Comparison of ENCODE assay signal across 9 cellular contexts in the genomic region with DNA sequence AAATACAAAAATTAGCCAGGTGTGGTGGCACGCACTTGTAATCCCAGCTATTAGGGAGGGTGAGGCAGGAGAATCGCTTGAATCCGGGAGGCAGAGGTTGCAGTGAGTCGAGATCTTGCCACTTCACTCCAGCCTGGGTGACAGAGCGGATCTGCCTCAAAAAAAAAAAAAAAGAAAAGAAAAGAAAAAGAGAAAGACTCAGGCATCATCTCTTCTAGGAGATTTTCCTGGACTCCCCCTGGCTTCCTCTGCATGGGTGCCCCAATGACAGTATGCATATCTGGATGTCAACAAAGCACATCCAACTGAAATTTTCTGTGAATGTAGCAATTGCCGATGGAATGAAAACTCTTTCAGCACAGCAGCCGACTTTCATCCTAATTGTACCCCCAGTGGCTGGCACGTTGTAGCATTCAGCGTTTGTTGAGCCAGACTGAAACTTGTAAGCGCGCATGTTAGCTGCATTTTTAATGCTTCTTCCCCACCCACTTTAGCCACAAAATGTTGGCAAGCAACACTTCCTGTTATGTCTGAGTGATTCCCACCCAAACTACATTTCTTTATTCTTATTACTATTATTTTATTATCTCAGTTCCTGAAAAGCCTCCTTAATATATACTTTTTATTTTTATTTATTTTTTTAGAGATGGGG.
DNase-seq lines count a peak whose midpoint lies in the region; ATAC-seq and TF ChIP-seq lines count a peak whose summit lies in the region.
"Had no signal": no experiment of that assay in that cellular context is flagged by ENCODE, and none has a peak within 500 bp of the region (broad histone marks: within the 10 kb centered on the region; RNA-seq: fewer than 3 reads in every experiment).

No MANE protein-coding gene starts in this region.

- WGBS in gastroesophageal sphincter (ENCODE audit: low coverage in 1 of 2), 2 donors, result 48 to 72% methylated on average over 4 to 11 of the region's 11 CpGs

- TF ChIP-seq CTCF in upper lobe of right lung (IDR thresholded peaks at IDR 0.05) (no peak), gastroesophageal sphincter (IDR thresholded peaks at IDR 0.05) (no peak)

- H3K27me3 ChIP-seq in upper lobe of right lung (no peaks in the 10 kb centered on the region), gastroesophageal sphincter (no peaks in the 10 kb centered on the region)

- no peaks in the 10 kb centered on the region for H3K36me3 ChIP-seq in SK-N-MC (ENCODE audit: insufficient read depth, low read length)
- no peaks in the 10 kb centered on the region for H3K36me3 ChIP-seq in upper lobe of right lung
- no peaks in the 10 kb centered on the region for H3K36me3 ChIP-seq in gastroesophageal sphincter

- no peaks in the 10 kb centered on the region for H3K27me3 Mint-ChIP-seq in central memory CD8-positive, alpha-beta T cell

- no peak for TF ChIP-seq POLR2A in gastroesophageal sphincter (IDR thresholded peaks at IDR 0.05)

- intact Hi-C loops in left ventricle myocardium superior (cut with micrococcal nuclease) (no loop called here), cardiac septum (cut with DNase I) (no loop called here), upper lobe of right lung (cut with DNase I) (no loop called here)

- no peak for TF ChIP-seq EP300 in gastroesophageal sphincter (IDR thresholded peaks at IDR 0.05)

- H3K4me1 ChIP-seq in upper lobe of right lung (peaks cover 7% of the 10 kb centered on the region), gastroesophageal sphincter (no peaks in the 10 kb centered on the region)

- H3K4me3 Mint-ChIP-seq in central memory CD8-positive, alpha-beta T cell, result peak overlapping the region; percentile 74

- DNase-seq in left ventricle myocardium superior (no peak), cardiac septum (ENCODE audit: low spot score) (no peak), SK-N-MC (ENCODE audit: low read depth, low spot score) (peak; percentile 37), upper lobe of right lung (no peak), inferior parietal cortex (ENCODE audit: extremely low spot score) (no peak), epidermal melanocyte (ENCODE audit: insufficient read length, low spot score) (no peak)
- DNase-seq in central memory CD8-positive, alpha-beta T cell (ENCODE audit: low spot score in 2 of 2), result peak in 1 of 2 donors; percentile 41

- no peak overlapping the region for H3K9ac ChIP-seq in SK-N-MC (ENCODE audit: insufficient read length)

- H3K9me3 ChIP-seq in SK-N-MC (ENCODE audit: low read depth, low read length) (no peaks in the 10 kb centered on the region), upper lobe of right lung (no peaks in the 10 kb centered on the region), gastroesophageal sphincter (no peaks in the 10 kb centered on the region)

- no peaks in the 10 kb centered on the region for H3K9me3 Mint-ChIP-seq in central memory CD8-positive, alpha-beta T cell

- peak overlapping the region; percentile 92 for H3K27ac Mint-ChIP-seq in central memory CD8-positive, alpha-beta T cell (ENCODE audit: low read depth)

- H3K4me3 ChIP-seq in SK-N-MC (no peak overlapping the region), upper lobe of right lung (no peak overlapping the region), gastroesophageal sphincter (no peak overlapping the region)
- H3K4me3 ChIP-seq: lung had no signal

- ATAC-seq in left ventricle myocardium superior (peak; percentile 43), upper lobe of right lung (peak; percentile 68), gastroesophageal sphincter (no peak)
- ATAC-seq in central memory CD8-positive, alpha-beta T cell (replicated peaks; ENCODE audit: extremely low read depth, poor library complexity, severe bottlenecking), result peak; percentile 81

- peaks cover 4% of the 10 kb centered on the region for H3K36me3 Mint-ChIP-seq in central memory CD8-positive, alpha-beta T cell (ENCODE audit: insufficient read depth)

- H3K4me1 Mint-ChIP-seq in central memory CD8-positive, alpha-beta T cell, result peaks cover 42% of the 10 kb centered on the region

- H3K27ac ChIP-seq in SK-N-MC, result no peak overlapping the region
- H3K27ac ChIP-seq in upper lobe of right lung, result no peak overlapping the region
- H3K27ac ChIP-seq in gastroesophageal sphincter, result no peak overlapping the region
